9 cellular contexts compared by ENCODE assay signal in the genomic region with DNA sequence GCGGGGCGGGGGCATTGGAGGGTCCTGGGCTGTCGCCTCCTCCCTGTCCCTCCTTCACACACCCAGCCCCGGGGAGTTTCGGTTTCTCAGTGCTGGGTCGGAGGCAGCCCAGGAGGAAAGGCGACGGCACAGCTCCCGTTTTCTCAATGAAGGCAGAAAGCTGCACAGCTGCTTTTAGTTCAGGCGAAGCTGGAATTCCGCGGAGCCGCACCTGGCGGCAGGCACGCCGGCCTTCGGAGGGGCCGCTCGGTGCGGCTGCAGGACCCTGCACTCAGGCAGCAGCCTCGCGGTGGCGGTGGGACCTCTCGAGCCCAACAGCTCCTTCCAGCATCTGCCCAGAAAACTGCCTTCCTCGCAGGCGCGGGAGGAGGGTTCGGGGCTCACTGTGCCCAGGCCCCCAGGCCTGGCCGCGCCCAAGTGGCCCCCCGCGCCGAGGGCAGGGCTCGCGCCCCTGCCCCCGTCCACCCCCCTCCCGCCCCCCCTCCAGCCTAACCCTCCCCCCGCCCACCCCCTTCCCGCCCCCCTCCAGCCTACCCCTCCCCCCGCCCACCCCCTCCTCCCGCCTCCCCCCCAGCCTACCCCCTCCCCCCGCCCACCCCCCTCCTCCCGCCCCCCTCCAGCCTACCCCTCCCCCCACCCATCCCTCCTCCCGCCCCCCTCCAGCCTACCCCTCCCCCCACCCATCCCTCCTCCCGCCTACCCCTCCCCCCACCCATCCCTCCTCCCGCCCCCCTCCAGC. TPM values are rescaled to one million over a fixed set of nuclear protein-coding genes. Genes with fewer than 3 reads are reported as not detected.
DNase-seq lines count a peak whose midpoint lies in the region; ATAC-seq, FAIRE-seq and TF ChIP-seq lines count a peak whose summit lies in the region.
"Had no signal": no experiment of that assay in that cellular context is flagged by ENCODE, and none has a peak within 500 bp of the region (broad histone marks: within the 10 kb centered on the region; RNA-seq: fewer than 3 reads in every experiment).

No MANE protein-coding gene starts in this region.

- TF ChIP-seq CTCF in NB4 (IDR thresholded peaks at IDR 0.05; ENCODE audit: low read depth, low read length) (no peak), pancreas (IDR thresholded peaks at IDR 0.05) (no peak)

- peak overlapping the region in 6 of 7 donors; percentile 41 to 78 (median 74) for H3K4me3 Mint-ChIP-seq in CD8-positive, alpha-beta memory T cell

- H3K4me1 Mint-ChIP-seq in CD8-positive, alpha-beta memory T cell, result peaks cover 17 to 30% (median 17%) of the 10 kb centered on the region in 3 donors

- 3 to 4% methylated on average over 30 to 34 of the region's 46 CpGs for WGBS in pancreas, 2 donors

- POLR2A ChIA-PET in CD8-positive, alpha-beta memory T cell (lab: Charles Lee), result no interaction called here

- peaks cover 7% of the 10 kb centered on the region for H3K27me3 ChIP-seq in CD8-positive, alpha-beta memory T cell (ENCODE audit: insufficient read depth, low read length, poor library complexity, severe bottlenecking)
- no peaks in the 10 kb centered on the region for H3K27me3 ChIP-seq in endocrine pancreas (ENCODE audit: control insufficient read depth, insufficient read depth, low read length)
- H3K27me3 ChIP-seq in pancreas, result peaks cover 0 to 13% (median 4%) of the 10 kb centered on the region in 4 donors

- no peak overlapping the region for H3K27ac ChIP-seq in CD8-positive, alpha-beta memory T cell (ENCODE audit: low read depth, low read length)
- H3K27ac ChIP-seq in pancreas, result peak overlapping the region in 2 of 4 donors; percentile 22 to 73

- peaks cover 22 to 40% of the 10 kb centered on the region in 2 donors for H3K27me3 Mint-ChIP-seq in CD8-positive, alpha-beta memory T cell

- ATAC-seq in pancreas (no peak), HG03139 (IDR thresholded peaks at IDR 0.05; ENCODE audit: unreplicated experiment) (no peak), GM21526 (IDR thresholded peaks at IDR 0.05; ENCODE audit: low FRiP score, unreplicated experiment) (no peak), HG03025 (IDR thresholded peaks at IDR 0.05; ENCODE audit: low FRiP score, unreplicated experiment) (no peak), HG02798 (IDR thresholded peaks at IDR 0.05; ENCODE audit: poor library complexity, unreplicated experiment) (no peak)
- ATAC-seq: K562 had no signal

- H3K9ac ChIP-seq in endocrine pancreas (ENCODE audit: control insufficient read depth, insufficient read depth, low read length), result peak overlapping the region; percentile 4

- intact Hi-C loops in pancreas (cut with DNase I), result no loop called here

- H3K9me3 ChIP-seq in CD8-positive, alpha-beta memory T cell (ENCODE audit: low read length), result no peaks in the 10 kb centered on the region
- H3K9me3 ChIP-seq in endocrine pancreas (ENCODE audit: control insufficient read depth, low read length) (no peaks in the 10 kb centered on the region), pancreas (no peaks in the 10 kb centered on the region)

- DNase-seq in CD8-positive, alpha-beta memory T cell, result no peak
- DNase-seq in NB4 (ENCODE audit: low read depth), result peak; percentile 39
- DNase-seq in pancreas, result peak in 4 of 6 donors; percentile 52 to 82 (median 62)

- H3K27ac Mint-ChIP-seq in CD8-positive, alpha-beta memory T cell, result no peak overlapping the region

- no peaks in the 10 kb centered on the region for H3K36me3 ChIP-seq in CD8-positive, alpha-beta memory T cell (ENCODE audit: insufficient read depth, low read length)
- no peaks in the 10 kb centered on the region for H3K36me3 ChIP-seq in endocrine pancreas (ENCODE audit: control insufficient read depth, insufficient read depth, low read length)
- no peaks in the 10 kb centered on the region for H3K36me3 ChIP-seq in pancreas

- H3K36me3 Mint-ChIP-seq in CD8-positive, alpha-beta memory T cell, result no peaks in the 10 kb centered on the region

- no peak for FAIRE-seq in pancreas (lab: Jason Lieb, UNC)
- FAIRE-seq: K562 had no signal

- no peak for TF ChIP-seq POLR2A in NB4 (IDR thresholded peaks at IDR 0.05; ENCODE audit: extremely low read depth, insufficient read length)

- no peaks in the 10 kb centered on the region for H3K9me3 Mint-ChIP-seq in CD8-positive, alpha-beta memory T cell

- H3K4me3 ChIP-seq in CD8-positive, alpha-beta memory T cell (ENCODE audit: low read length), result no peak overlapping the region
- peak overlapping the region; percentile 43 for H3K4me3 ChIP-seq in NB4 (ENCODE audit: low read depth, low read length)
- peak overlapping the region; percentile 40 for H3K4me3 ChIP-seq in endocrine pancreas (ENCODE audit: control insufficient read depth, insufficient read depth, low read length)
- H3K4me3 ChIP-seq in pancreas, result peak overlapping the region; percentile 17 to 54 (median 40)
- H3K4me3 ChIP-seq: K562 had no signal

- CTCF ChIA-PET in CD8-positive, alpha-beta memory T cell (lab: Charles Lee), result no interaction called here

- no peaks in the 10 kb centered on the region for H3K4me1 ChIP-seq in CD8-positive, alpha-beta memory T cell (ENCODE audit: insufficient read depth, low read length)
- H3K4me1 ChIP-seq in endocrine pancreas (ENCODE audit: control insufficient read depth, insufficient read depth, low read length), result no peaks in the 10 kb centered on the region
- no peaks in the 10 kb centered on the region for H3K4me1 ChIP-seq in pancreas

RNA-seq across cellular contexts. Expression of a gene that starts 4.8 kb away (rescaled TPM):
- not detected for total RNA-seq in CD8-positive, alpha-beta memory T cell
- not detected for polyA plus RNA-seq in CD8-positive, alpha-beta memory T cell
- total RNA-seq in pancreas, result 10 to 100 TPM in 1 of 6 donors, 1 to 10 TPM in 5; 1.4 to 14.8 (median 3.9) TPM
- 1 to 10 TPM; 1.5 to 2.6 TPM for polyA plus RNA-seq in pancreas
- total RNA-seq: K562 had no signal
- polyA plus RNA-seq: K562 had no signal

Comparison
In these comparisons a context has a peak if more than half of its experiments do, and no peak if none do; other contexts are left out.
1. DNase-seq: peak in NB4 (single experiment) and pancreas (4 of 6); none in CD8-positive, alpha-beta memory T cell (0 of 5).